Comparison of ENCODE assay signal across 16 cellular contexts in the genomic region with DNA sequence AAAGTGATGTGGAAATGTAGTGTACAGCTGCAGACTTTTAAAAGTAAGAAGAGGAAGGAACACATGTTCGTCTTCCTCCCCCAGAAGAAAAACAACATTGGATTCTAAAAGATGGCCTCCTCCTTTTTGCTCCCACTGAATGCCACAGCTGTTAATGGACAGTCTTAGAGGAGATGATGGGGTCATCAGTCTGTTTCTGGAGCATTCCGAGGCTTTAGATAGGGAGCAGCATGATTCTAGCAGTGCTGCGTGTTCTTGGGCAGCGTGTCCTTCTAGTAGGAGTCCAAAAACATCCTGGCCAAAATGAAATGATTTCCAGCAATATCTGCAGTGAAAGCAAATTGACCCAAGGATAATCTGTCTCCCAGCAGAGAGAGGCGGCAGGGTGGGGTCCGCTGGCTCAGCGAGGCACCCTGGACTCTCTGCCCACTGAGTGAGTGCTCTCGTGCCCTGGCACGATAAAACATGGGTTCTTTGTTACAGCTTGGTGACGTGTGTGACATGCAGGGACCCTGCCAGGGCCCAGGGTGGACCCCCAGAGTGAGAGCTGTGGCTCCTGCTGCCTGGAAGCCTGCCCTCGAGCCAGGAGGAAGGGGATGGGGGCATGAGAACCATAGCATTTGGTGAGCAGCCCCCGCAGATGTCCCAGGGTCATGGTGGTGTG.
DNase-seq lines count a peak whose midpoint lies in the region; ATAC-seq and TF ChIP-seq lines count a peak whose summit lies in the region.
"Had no signal": no experiment of that assay in that cellular context is flagged by ENCODE, and none has a peak within 500 bp of the region (broad histone marks: within the 10 kb centered on the region; RNA-seq: fewer than 3 reads in every experiment).

No MANE protein-coding gene starts in this region.

- DNase-seq in AML-193 (lab: John Stamatoyannopoulos, UW) = peak; percentile 2 to 20
- peak; percentile 40 for DNase-seq in MV-4-11 (lab: John Stamatoyannopoulos, UW)
- no peak for DNase-seq in left ventricle myocardium superior
- DNase-seq in sciatic nerve (ENCODE audit: low spot score) = no peak
- no peak for DNase-seq in prostate gland (ENCODE audit: low spot score)
- no peak for DNase-seq in neural progenitor cell (ENCODE audit: low spot score)
- no peak for DNase-seq in C1 segment of cervical spinal cord (lab: John Stamatoyannopoulos, UW)
- DNase-seq in cortex of kidney (lab: John Stamatoyannopoulos, UW) = no peak
- DNase-seq: CD8-positive, alpha-beta memory T cell; NCI-H187 treated with DMSO at 0.1 percent for 48 hours; stimulated activated CD4-positive, alpha-beta T cell treated with anti-CD3 and anti-CD28 coated beads, Interleukin-1b, Interleukin-23, amount 100 ng/mL, for 48 hours had no signal

- H3K9me3 ChIP-seq in prostate gland (no peaks in the 10 kb centered on the region), neural progenitor cell (ENCODE audit: low read depth) (no peaks in the 10 kb centered on the region)
- H3K9me3 ChIP-seq: gastrocnemius medialis, right lobe of liver, stomach had no signal

- no peak for TF ChIP-seq POLR2A in prostate gland (IDR thresholded peaks at IDR 0.05)

- no peaks in the 10 kb centered on the region for H3K27me3 ChIP-seq in prostate gland (replicated peaks; ENCODE audit: insufficient read depth)
- H3K27me3 ChIP-seq in neural progenitor cell = no peaks in the 10 kb centered on the region
- H3K27me3 ChIP-seq: cardiac muscle cell, gastrocnemius medialis, right lobe of liver, stomach had no signal

- no peaks in the 10 kb centered on the region for H3K4me1 ChIP-seq in prostate gland (replicated peaks)
- H3K4me1 ChIP-seq in neural progenitor cell = no peaks in the 10 kb centered on the region
- H3K4me1 ChIP-seq: right lobe of liver had no signal

- no peak overlapping the region for H3K4me3 ChIP-seq in prostate gland
- H3K4me3 ChIP-seq in neural progenitor cell = no peak overlapping the region
- H3K4me3 ChIP-seq: cardiac muscle cell, gastrocnemius medialis, right lobe of liver, stomach had no signal

- H3K79me2 ChIP-seq in neural progenitor cell (ENCODE audit: low read depth) = no peaks in the 10 kb centered on the region

- H3F3A ChIP-seq in neural progenitor cell (ENCODE audit: low read depth) = no peaks in the 10 kb centered on the region

- no peaks in the 10 kb centered on the region for H3K36me3 Mint-ChIP-seq in neural progenitor cell

- WGBS in prostate gland = 61% methylated on average over 12 of the region's 12 CpGs

- H3K4me3 Mint-ChIP-seq in neural progenitor cell = no peak overlapping the region
- H3K4me3 Mint-ChIP-seq: CD8-positive, alpha-beta memory T cell had no signal

- ATAC-seq in left ventricle myocardium superior = peak; percentile 24
- ATAC-seq in sciatic nerve = peak; percentile 42

- no peaks in the 10 kb centered on the region for H3K36me3 ChIP-seq in prostate gland
- no peaks in the 10 kb centered on the region for H3K36me3 ChIP-seq in neural progenitor cell
- H3K36me3 ChIP-seq: cardiac muscle cell, gastrocnemius medialis, right lobe of liver, stomach had no signal

- H3K27me3 Mint-ChIP-seq in neural progenitor cell (ENCODE audit: insufficient read depth, low read depth) = peaks cover 2% of the 10 kb centered on the region
- H3K27me3 Mint-ChIP-seq: CD8-positive, alpha-beta memory T cell had no signal

- H3K4me1 Mint-ChIP-seq in neural progenitor cell = no peaks in the 10 kb centered on the region

- H4K20me1 ChIP-seq in neural progenitor cell (ENCODE audit: low read depth) = no peaks in the 10 kb centered on the region

- TF ChIP-seq CTCF in prostate gland (IDR thresholded peaks at IDR 0.05) = no peak
- no peak for TF ChIP-seq CTCF in neural progenitor cell (IDR thresholded peaks at IDR 0.05)

- H3K4me2 ChIP-seq in neural progenitor cell = no peak overlapping the region

- no peak overlapping the region for H2AFZ ChIP-seq in neural progenitor cell (replicated peaks)

- intact Hi-C loops in left ventricle myocardium superior (cut with micrococcal nuclease) (loop anchor here (5.0 kb wide), 1 partner anchor 313 kb away; a partner anchor contains a TSS), sciatic nerve (cut with DNase I) (loop anchor here (5.0 kb wide), 1 partner anchor 313 kb away; a partner anchor contains a TSS), prostate gland (cut with DNase I) (loop anchor here (1.0 to 10.0 kb wide), 2 partner anchors 194 to 313 kb away; a partner anchor contains a TSS)

- no peaks in the 10 kb centered on the region for H3K9me3 Mint-ChIP-seq in neural progenitor cell
- H3K9me3 Mint-ChIP-seq: CD8-positive, alpha-beta memory T cell had no signal

- H3K9ac ChIP-seq in neural progenitor cell = no peak overlapping the region

- H3K27ac ChIP-seq in prostate gland (no peak overlapping the region), neural progenitor cell (no peak overlapping the region)
- H3K27ac ChIP-seq: cardiac muscle cell, right lobe of liver, RWPE1 had no signal

- H3K27ac Mint-ChIP-seq in neural progenitor cell = no peak overlapping the region

Comparison
In these comparisons a context has a peak if more than half of its experiments do, and no peak if none do; other contexts are left out.
1. DNase-seq: peak in AML-193 (2 of 2) and MV-4-11 (single experiment); none in left ventricle myocardium superior (single experiment), sciatic nerve (single experiment), prostate gland (single experiment), neural progenitor cell (single experiment), C1 segment of cervical spinal cord (0 of 14) and cortex of kidney (single experiment).